ENCODE assay signal across 20 cellular contexts in genomic region chr1:68202239-68202832, GRCh38. TPM values are rescaled to one million over a fixed set of nuclear protein-coding genes. Genes with fewer than 3 reads are reported as not detected.
DNase-seq lines count a peak whose midpoint lies in the region; TF ChIP-seq lines count a peak whose summit lies in the region.
"Had no signal": no experiment of that assay in that cellular context is flagged by ENCODE, and none has a peak within 500 bp of the region (broad histone marks: within the 10 kb centered on the region; RNA-seq: fewer than 3 reads in every experiment).

No MANE protein-coding gene starts in this region.

- peak; percentile 48 for DNase-seq in AG08396 (ENCODE audit: low spot score)
- DNase-seq in HFFc6: no peak
- DNase-seq in chondrocyte (ENCODE audit: low spot score): no peak
- no peak for DNase-seq in mesothelial cell of epicardium (ENCODE audit: low spot score in 2 of 2, unreplicated experiment in 2 of 2)
- no peak for DNase-seq in hypothalamus (lab: John Stamatoyannopoulos, UW)
- DNase-seq in NCI-H2107 treated with DMSO at 0.1 percent for 48 hours (lab: John Stamatoyannopoulos, UW; ENCODE audit: unreplicated experiment): no peak
- no peak for DNase-seq in NK-92 treated with Interleukin-12 subunit alpha and Interleukin-12 subunit beta, amount 100 ng/mL, for 24 hours (lab: John Stamatoyannopoulos, UW)
- DNase-seq in head of caudate nucleus: no peak
- DNase-seq: activated CD4-positive, alpha-beta T cell treated with anti-CD3 and anti-CD28 coated beads for 1 hour; activated CD8-positive, alpha-beta memory T cell treated with anti-CD3 and anti-CD28 coated beads, Interleukin-2, amount 50 U/mL, for 4 hours; activated naive CD4-positive, alpha-beta T cell treated with anti-CD3 and anti-CD28 coated beads, Interleukin-2, amount 10 ng/mL, durations not matched to agents 7 days and 5 days; Caco-2; effector CD4-positive, alpha-beta T cell; gastrocnemius medialis; H9; NCI-H2107; NCI-H748 treated with DMSO at 0.1 percent for 48 hours; stimulated activated naive B cell treated with anti-CD40 and anti-IgM and Interleukin-4, amounts not matched to agents 10 μg/mL and 1 μg/mL and 100 μg/mL, for 72 hours had no signal

- H3K4me3 Mint-ChIP-seq in HFFc6: peak overlapping the region; percentile 31; the same call in 1 of the 2 replicates
- no peak overlapping the region for H3K4me3 Mint-ChIP-seq in chondrocyte (ENCODE audit: unreplicated experiment)
- no peak overlapping the region for H3K4me3 Mint-ChIP-seq in mesothelial cell of epicardium
- H3K4me3 Mint-ChIP-seq: activated naive CD4-positive, alpha-beta T cell treated with anti-CD3 and anti-CD28 coated beads, Interleukin-2, amount 10 ng/mL, durations not matched to agents 7 days and 5 days; H9; stimulated activated naive B cell treated with anti-CD40 and anti-IgM and Interleukin-4, amounts not matched to agents 10 μg/mL and 1 μg/mL and 100 μg/mL, for 72 hours; T-helper 1 cell treated with Interleukin-12 subunit alpha and Interleukin-12 subunit beta and Interleukin-4 antibody, amounts not matched to agents 30 μg/mL and 1 μg/mL, for 36 hours had no signal

- intact Hi-C loops in head of caudate nucleus (cut with DNase I): no loop called here

- no peaks in the 10 kb centered on the region for H3K27me3 Mint-ChIP-seq in HFFc6 (ENCODE audit: insufficient read depth)
- H3K27me3 Mint-ChIP-seq in chondrocyte (ENCODE audit: low read depth): no peaks in the 10 kb centered on the region
- H3K27me3 Mint-ChIP-seq in mesothelial cell of epicardium (ENCODE audit: low read depth): no peaks in the 10 kb centered on the region
- H3K27me3 Mint-ChIP-seq: activated naive CD4-positive, alpha-beta T cell treated with anti-CD3 and anti-CD28 coated beads, Interleukin-2, amount 10 ng/mL, durations not matched to agents 7 days and 5 days; stimulated activated naive B cell treated with anti-CD40 and anti-IgM and Interleukin-4, amounts not matched to agents 10 μg/mL and 1 μg/mL and 100 μg/mL, for 72 hours had no signal

- H3K4me1 Mint-ChIP-seq in HFFc6 (ENCODE audit: low read depth): peaks cover 82% of the 10 kb centered on the region
- H3K4me1 Mint-ChIP-seq in chondrocyte (ENCODE audit: low read depth): peaks cover 80% of the 10 kb centered on the region
- peaks cover 76% of the 10 kb centered on the region for H3K4me1 Mint-ChIP-seq in mesothelial cell of epicardium
- H3K4me1 Mint-ChIP-seq: activated naive CD4-positive, alpha-beta T cell treated with anti-CD3 and anti-CD28 coated beads, Interleukin-2, amount 10 ng/mL, durations not matched to agents 7 days and 5 days; stimulated activated naive B cell treated with anti-CD40 and anti-IgM and Interleukin-4, amounts not matched to agents 10 μg/mL and 1 μg/mL and 100 μg/mL, for 72 hours had no signal

- H3K9me3 Mint-ChIP-seq in HFFc6: no peaks in the 10 kb centered on the region
- no peaks in the 10 kb centered on the region for H3K9me3 Mint-ChIP-seq in chondrocyte (ENCODE audit: low read depth)
- no peaks in the 10 kb centered on the region for H3K9me3 Mint-ChIP-seq in mesothelial cell of epicardium
- H3K9me3 Mint-ChIP-seq: activated naive CD4-positive, alpha-beta T cell treated with anti-CD3 and anti-CD28 coated beads, Interleukin-2, amount 10 ng/mL, durations not matched to agents 7 days and 5 days; H9; stimulated activated naive B cell treated with anti-CD40 and anti-IgM and Interleukin-4, amounts not matched to agents 10 μg/mL and 1 μg/mL and 100 μg/mL, for 72 hours; T-helper 1 cell treated with Interleukin-12 subunit alpha and Interleukin-12 subunit beta and Interleukin-4 antibody, amounts not matched to agents 30 μg/mL and 1 μg/mL, for 36 hours had no signal

- peak overlapping the region; percentile 27; the same call in 1 of the 2 replicates for H3K27ac Mint-ChIP-seq in HFFc6
- peak overlapping the region; percentile 74 for H3K27ac Mint-ChIP-seq in chondrocyte (ENCODE audit: unreplicated experiment)
- peak overlapping the region; percentile 79 for H3K27ac Mint-ChIP-seq in mesothelial cell of epicardium
- H3K27ac Mint-ChIP-seq: activated naive CD4-positive, alpha-beta T cell treated with anti-CD3 and anti-CD28 coated beads, Interleukin-2, amount 10 ng/mL, durations not matched to agents 7 days and 5 days; H9; stimulated activated naive B cell treated with anti-CD40 and anti-IgM and Interleukin-4, amounts not matched to agents 10 μg/mL and 1 μg/mL and 100 μg/mL, for 72 hours; T-helper 1 cell treated with Interleukin-12 subunit alpha and Interleukin-12 subunit beta and Interleukin-4 antibody, amounts not matched to agents 30 μg/mL and 1 μg/mL, for 36 hours had no signal

- no peaks in the 10 kb centered on the region for H3K36me3 Mint-ChIP-seq in HFFc6 (ENCODE audit: low read depth)
- no peaks in the 10 kb centered on the region for H3K36me3 Mint-ChIP-seq in chondrocyte (ENCODE audit: low read depth)
- no peaks in the 10 kb centered on the region for H3K36me3 Mint-ChIP-seq in mesothelial cell of epicardium
- H3K36me3 Mint-ChIP-seq: activated naive CD4-positive, alpha-beta T cell treated with anti-CD3 and anti-CD28 coated beads, Interleukin-2, amount 10 ng/mL, durations not matched to agents 7 days and 5 days; stimulated activated naive B cell treated with anti-CD40 and anti-IgM and Interleukin-4, amounts not matched to agents 10 μg/mL and 1 μg/mL and 100 μg/mL, for 72 hours had no signal

- TF ChIP-seq CTCF in HFFc6 (IDR thresholded peaks at IDR 0.05) (no peak), chondrocyte (IDR thresholded peaks at IDR 0.05) (no peak), mesothelial cell of epicardium (IDR thresholded peaks at IDR 0.05; ENCODE audit: unreplicated experiment) (no peak)

RNA-seq across cellular contexts. Expression of gene WLS, which starts 30.0 kb away (rescaled TPM):
- 10 to 100 TPM; 39.4 to 52.0 (median 42.3) TPM for total RNA-seq in HFFc6 (2021; fragmentation: NEBNext Ultra II Directional; extraction: Animal tissue kit (Norgen Biotek cat#: 25700))
- total RNA-seq in chondrocyte: 149 to 207 TPM (median 160 TPM) in 3 replicates
- 203 to 225 TPM (median 217 TPM) in 3 replicates for total RNA-seq in mesothelial cell of epicardium
- total RNA-seq: HepG2 had no signal

Comparison
In these comparisons a context has a peak if more than half of its experiments do, and no peak if none do; other contexts are left out.
1. H3K27ac Mint-ChIP-seq: peak in every context shown above with its lines; median percentile 79 in mesothelial cell of epicardium; 74 in chondrocyte; 27 in HFFc6.